16 cellular contexts compared by ENCODE assay signal in the genomic region with DNA sequence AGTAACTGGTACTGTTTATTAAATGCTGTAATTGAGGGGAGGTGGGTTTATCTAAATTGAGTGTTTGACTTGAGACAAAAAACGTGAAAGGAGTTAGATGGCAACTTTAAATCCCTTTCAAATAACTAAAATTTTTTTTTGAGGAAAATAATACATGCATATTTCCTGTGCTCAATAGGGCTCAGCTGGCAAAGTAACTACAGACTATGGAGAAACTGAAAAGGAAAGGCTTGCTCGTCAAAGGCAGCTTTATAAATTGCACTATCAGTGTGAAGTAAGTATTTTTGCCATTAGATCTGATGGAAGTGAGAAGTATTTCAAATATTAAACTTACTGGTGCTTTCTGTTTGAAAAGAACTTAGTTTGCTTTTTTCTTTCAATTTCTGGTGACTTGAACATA.
DNase-seq lines count a peak whose midpoint lies in the region; ATAC-seq, FAIRE-seq and TF ChIP-seq lines count a peak whose summit lies in the region.
"Had no signal": no experiment of that assay in that cellular context is flagged by ENCODE, and none has a peak within 500 bp of the region (broad histone marks: within the 10 kb centered on the region; RNA-seq: fewer than 3 reads in every experiment).

No MANE protein-coding gene starts in this region.

- no peaks in the 10 kb centered on the region for H3K9me3 ChIP-seq in OCI-LY3 (ENCODE audit: insufficient read depth, low read length)
- H3K9me3 ChIP-seq in endothelial cell of umbilical vein (replicated peaks; ENCODE audit: control insufficient read depth, insufficient read depth, low read length) = no peaks in the 10 kb centered on the region
- H3K9me3 ChIP-seq in skeletal muscle satellite cell (replicated peaks; ENCODE audit: low read length) = no peaks in the 10 kb centered on the region
- H3K9me3 ChIP-seq: body of pancreas, colonic mucosa, ovary, SJSA1, upper lobe of right lung had no signal

- POLR2A ChIA-PET in endothelial cell of umbilical vein (lab: Charles Lee) = no interaction called here

- H3K9me1 ChIP-seq in endothelial cell of umbilical vein (replicated peaks; ENCODE audit: control insufficient read depth, extremely low read depth, insufficient read depth, low read length) = no peaks in the 10 kb centered on the region

- ATAC-seq in GM19452 (IDR thresholded peaks at IDR 0.05; ENCODE audit: unreplicated experiment) = no peak

- H3K4me1 ChIP-seq in OCI-LY3 (ENCODE audit: low read length) = no peaks in the 10 kb centered on the region
- no peaks in the 10 kb centered on the region for H3K4me1 ChIP-seq in endothelial cell of umbilical vein (ENCODE audit: control insufficient read depth, extremely low read depth, insufficient read depth, low read length)
- no peaks in the 10 kb centered on the region for H3K4me1 ChIP-seq in skeletal muscle satellite cell (ENCODE audit: control insufficient read depth, insufficient read depth, low read length)
- H3K4me1 ChIP-seq: colonic mucosa, SJSA1, upper lobe of right lung had no signal

- peak overlapping the region; percentile 6; the same call in 1 of the 2 replicates for H3K4me2 ChIP-seq in OCI-LY3 (ENCODE audit: low read length)
- peak overlapping the region; percentile 42 for H3K4me2 ChIP-seq in endothelial cell of umbilical vein (ENCODE audit: insufficient read depth, low read length)
- H3K4me2 ChIP-seq in skeletal muscle satellite cell (ENCODE audit: low read length) = peak overlapping the region; percentile 52

- H3K27me3 ChIP-seq in OCI-LY3 (ENCODE audit: low read depth, low read length) = no peaks in the 10 kb centered on the region
- no peaks in the 10 kb centered on the region for H3K27me3 ChIP-seq in endothelial cell of umbilical vein (ENCODE audit: control insufficient read depth in 2 of 2, insufficient read depth in 2 of 2, low read length in 2 of 2)
- H3K27me3 ChIP-seq in skeletal muscle satellite cell (ENCODE audit: control insufficient read depth, insufficient read depth, low read length) = no peaks in the 10 kb centered on the region
- H3K27me3 ChIP-seq: body of pancreas, colonic mucosa, ovary, SJSA1, upper lobe of right lung had no signal

- intact Hi-C loops in endothelial cell of umbilical vein (cut with micrococcal nuclease) = loop anchor here (1.0 to 2.0 kb wide), 4 partner anchors 157 to 421 kb away; no protein-coding TSS in a partner anchor

- no TSS peak for BruUV-seq in endothelial cell of umbilical vein (replicated peaks; lab: Mats Ljungman, UMichigan)

- H3K79me2 ChIP-seq in OCI-LY3 (ENCODE audit: low read length) (no peaks in the 10 kb centered on the region), endothelial cell of umbilical vein (ENCODE audit: control insufficient read depth, insufficient read depth, low read length) (no peaks in the 10 kb centered on the region)

- H3K27ac ChIP-seq in OCI-LY3 (ENCODE audit: low read length) (no peak overlapping the region), endothelial cell of umbilical vein (ENCODE audit: insufficient read depth, low read depth, low read length) (no peak overlapping the region)
- H3K27ac ChIP-seq: body of pancreas, colonic mucosa, ovary, SJSA1, upper lobe of right lung had no signal

- TF ChIP-seq CTCF in OCI-LY3 (IDR thresholded peaks at IDR 0.05; ENCODE audit: low read depth, low read length) (no peak), endothelial cell of umbilical vein (IDR thresholded peaks at IDR 0.05; ENCODE audit: extremely low read depth in 1 of 2, insufficient read depth in 1 of 2, low read depth in 1 of 2, low read length in 2 of 2) (no peak)

- FAIRE-seq in endothelial cell of umbilical vein (lab: Jason Lieb, UNC) = no peak

- H3K9ac ChIP-seq in OCI-LY3 (ENCODE audit: low read length) (no peak overlapping the region), endothelial cell of umbilical vein (replicated peaks; ENCODE audit: extremely low read depth, insufficient read depth, low read length) (no peak overlapping the region), skeletal muscle satellite cell (ENCODE audit: low read depth, low read length) (no peak overlapping the region)

- H3K4me3 ChIP-seq in OCI-LY3 (ENCODE audit: low read length) (no peak overlapping the region), endothelial cell of umbilical vein (replicated peaks in 1 of 3; ENCODE audit: insufficient read depth in 1 of 3, low read depth in 1 of 3, low read length in 3 of 3) (no peak overlapping the region), skeletal muscle satellite cell (ENCODE audit: low read length) (no peak overlapping the region)
- H3K4me3 ChIP-seq: body of pancreas, colonic mucosa, K562, ovary, SJSA1, upper lobe of right lung had no signal

- CTCF ChIA-PET in endothelial cell of umbilical vein (lab: Charles Lee) = interaction anchor here (1.0 to 6.3 kb wide), 9 partner anchors 12 to 421 kb away, joined by 3 to 151 read pairs (median 4); no protein-coding TSS in a partner anchor

- dilution Hi-C loops in endothelial cell of umbilical vein (cut with MboI; ENCODE audit: extremely low pct_ligation_motif_present, low sequenced_read_pairs) = no loop called here

- no peak for TF ChIP-seq POLR2A in endothelial cell of umbilical vein (IDR thresholded peaks at IDR 0.05; ENCODE audit: low read depth, low read length)

- DNase-seq in NCI-H2196 (lab: John Stamatoyannopoulos, UW; ENCODE audit: unreplicated experiment) (peak; percentile 10), NCI-H2196 treated with DMSO at 0.1 percent for 48 hours (lab: John Stamatoyannopoulos, UW; ENCODE audit: unreplicated experiment) (no peak), endothelial cell of umbilical vein (ENCODE audit: low read depth, low spot score) (no peak), NOMO-1 treated with dmso at 0.1 percent for 144 hours (lab: John Stamatoyannopoulos, UW; ENCODE audit: unreplicated experiment) (no peak), SKM-1 (lab: John Stamatoyannopoulos, UW; ENCODE audit: unreplicated experiment) (no peak)
- DNase-seq: activated naive CD8-positive, alpha-beta T cell treated with anti-CD3 and anti-CD28 coated beads, Interleukin-2, amount 10 ng/mL, durations not matched to agents 7 days and 5 days; right cardiac atrium; upper lobe of right lung had no signal

- H3K36me3 ChIP-seq in OCI-LY3 (replicated peaks; ENCODE audit: low read depth, low read length) = peaks cover 4% of the 10 kb centered on the region
- H3K36me3 ChIP-seq in endothelial cell of umbilical vein (ENCODE audit: control insufficient read depth in 2 of 2, extremely low read depth in 1 of 2, insufficient read depth in 2 of 2, low read length in 2 of 2) = no peaks in the 10 kb centered on the region
- no peaks in the 10 kb centered on the region for H3K36me3 ChIP-seq in skeletal muscle satellite cell (ENCODE audit: insufficient read depth, low read length)
- H3K36me3 ChIP-seq: colonic mucosa, ovary, SJSA1 had no signal

- H2AFZ ChIP-seq in OCI-LY3 (ENCODE audit: low read depth, low read length) (no peak overlapping the region), endothelial cell of umbilical vein (ENCODE audit: low read depth, low read length) (no peak overlapping the region)

- H4K20me1 ChIP-seq in OCI-LY3 (ENCODE audit: insufficient read depth, low read length) = no peaks in the 10 kb centered on the region
- no peaks in the 10 kb centered on the region for H4K20me1 ChIP-seq in endothelial cell of umbilical vein (replicated peaks; ENCODE audit: control insufficient read depth, extremely low read depth, insufficient read depth, low read length)

TF ChIP-seq in endothelial cell of umbilical vein, 7 proteins besides CTCF, POLR2A, EP300 and RAD21:
- no peak for TF ChIP-seq POLR2AphosphoS5 (IDR thresholded peaks at IDR 0.05; ENCODE audit: insufficient read depth, low read depth, low read length)
- no peak for TF ChIP-seq JUN (IDR thresholded peaks at IDR 0.05; ENCODE audit: borderline replicate concordance, insufficient read depth, insufficient read length, low read depth)
- TF ChIP-seq, protein P1, sequence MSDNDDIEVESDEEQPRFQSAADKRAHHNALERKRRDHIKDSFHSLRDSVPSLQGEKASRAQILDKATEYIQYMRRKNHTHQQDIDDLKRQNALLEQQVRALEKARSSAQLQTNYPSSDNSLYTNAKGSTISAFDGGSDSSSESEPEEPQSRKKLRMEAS (IDR thresholded peaks at IDR 0.05; ENCODE audit: insufficient read depth, insufficient read length) = no peak
- TF ChIP-seq GATA2 (IDR thresholded peaks at IDR 0.05; ENCODE audit: insufficient read depth, insufficient read length, low read depth, low read length) = no peak
- no peak for TF ChIP-seq FOS (IDR thresholded peaks at IDR 0.05; ENCODE audit: borderline replicate concordance, insufficient read depth, low read length)
- no peak for TF ChIP-seq EZH2 (IDR thresholded peaks at IDR 0.05; ENCODE audit: borderline replicate concordance, low read depth, low read length, severe bottlenecking)
- TF ChIP-seq MYC (IDR thresholded peaks at IDR 0.05; ENCODE audit: low read depth, low read length) = no peak
